Comparison of ENCODE assay signal across 17 cellular contexts in the genomic region with DNA sequence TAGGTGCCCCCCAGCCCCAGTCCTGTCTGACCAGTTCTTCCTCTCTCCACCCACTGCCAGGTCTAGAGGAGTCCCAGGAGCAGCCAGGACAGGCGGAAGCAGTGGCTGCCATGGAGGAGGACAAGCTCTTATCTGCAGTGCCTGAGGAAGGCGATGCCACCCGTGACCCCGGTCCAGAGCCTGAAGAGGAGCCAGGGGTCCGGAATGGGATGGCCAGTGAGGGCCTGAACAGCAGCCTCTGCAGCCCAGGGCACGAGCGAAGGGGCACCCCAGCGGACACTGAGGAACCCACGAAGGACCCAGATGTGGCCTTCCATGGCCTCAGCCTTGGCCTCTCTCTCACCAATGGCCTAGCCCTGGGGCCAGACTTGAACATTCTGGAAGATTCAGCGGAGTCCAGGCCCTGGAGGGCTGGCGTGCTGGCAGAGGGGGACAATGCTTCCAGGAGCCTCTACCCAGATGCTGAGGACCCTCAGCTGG. TPM values are rescaled to one million over a fixed set of nuclear protein-coding genes. Genes with fewer than 3 reads are reported as not detected.
"Had no signal": no experiment of that assay in that cellular context is flagged by ENCODE, and none has a peak within 500 bp of the region (broad histone marks: within the 10 kb centered on the region; RNA-seq: fewer than 3 reads in every experiment).

No MANE protein-coding gene starts in this region.

- H3K4me3 ChIP-seq: colonic mucosa, hepatocyte, ovary, smooth muscle cell, thoracic aorta, transverse colon had no signal

- H3K4me1 Mint-ChIP-seq: endodermal cell; naive B cell; stimulated activated effector memory CD8-positive, alpha-beta T cell treated with anti-CD3 and anti-CD28 coated beads, Interleukin-12 subunit alpha, Interleukin-12 subunit beta, amount 100 ng/mL, for 72 hours had no signal

- H3K27ac Mint-ChIP-seq: endodermal cell; progenitor cell of endocrine pancreas; stimulated activated effector memory CD8-positive, alpha-beta T cell treated with anti-CD3 and anti-CD28 coated beads, Interleukin-12 subunit alpha, Interleukin-12 subunit beta, amount 100 ng/mL, for 72 hours; stimulated activated naive CD8-positive, alpha-beta T cell treated with anti-CD3 and anti-CD28 coated beads, Interleukin-15, Interleukin-2, amounts not matched to agents 100 ng/mL and 50 ng/mL, for 24 hours had no signal

- H3K27ac ChIP-seq: colonic mucosa, hepatocyte, neutrophil, ovary, thoracic aorta, transverse colon had no signal

- H3K9me3 Mint-ChIP-seq: endodermal cell; naive B cell; stimulated activated effector memory CD8-positive, alpha-beta T cell treated with anti-CD3 and anti-CD28 coated beads, Interleukin-12 subunit alpha, Interleukin-12 subunit beta, amount 100 ng/mL, for 72 hours; stimulated activated naive CD8-positive, alpha-beta T cell treated with anti-CD3 and anti-CD28 coated beads, Interleukin-15, Interleukin-2, amounts not matched to agents 100 ng/mL and 50 ng/mL, for 24 hours had no signal

- FAIRE-seq: endothelial cell of umbilical vein had no signal

- H3K27me3 ChIP-seq: colonic mucosa, ovary had no signal

- H3K4me3 Mint-ChIP-seq: endodermal cell; naive B cell; stimulated activated effector memory CD8-positive, alpha-beta T cell treated with anti-CD3 and anti-CD28 coated beads, Interleukin-12 subunit alpha, Interleukin-12 subunit beta, amount 100 ng/mL, for 72 hours; stimulated activated naive CD8-positive, alpha-beta T cell treated with anti-CD3 and anti-CD28 coated beads, Interleukin-15, Interleukin-2, amounts not matched to agents 100 ng/mL and 50 ng/mL, for 24 hours had no signal

- H3K36me3 Mint-ChIP-seq: naive B cell had no signal

- H3K9me3 ChIP-seq: colonic mucosa, neutrophil, ovary, thoracic aorta, transverse colon had no signal

- DNase-seq: colonic mucosa; effector CD4-positive, alpha-beta T cell; foreskin melanocyte; head of caudate nucleus; naive B cell; stimulated activated CD4-positive, alpha-beta T cell treated with anti-CD3 and anti-CD28 coated beads, Interleukin-4, amount 100 ng/mL, for 1 hour; transverse colon had no signal

- H3K4me1 ChIP-seq: colonic mucosa, transverse colon had no signal

- H3K36me3 ChIP-seq: colonic mucosa, neutrophil, ovary, thoracic aorta, transverse colon had no signal

RNA-seq across cellular contexts. Expression of gene PSD2, which starts 13.8 kb away (rescaled TPM):
- total RNA-seq: endothelial cell of umbilical vein, hepatocyte had no signal
- polyA plus RNA-seq: endothelial cell of umbilical vein, hepatocyte had no signal
